Comparison of ENCODE assay signal across 21 cellular contexts in the genomic region with DNA sequence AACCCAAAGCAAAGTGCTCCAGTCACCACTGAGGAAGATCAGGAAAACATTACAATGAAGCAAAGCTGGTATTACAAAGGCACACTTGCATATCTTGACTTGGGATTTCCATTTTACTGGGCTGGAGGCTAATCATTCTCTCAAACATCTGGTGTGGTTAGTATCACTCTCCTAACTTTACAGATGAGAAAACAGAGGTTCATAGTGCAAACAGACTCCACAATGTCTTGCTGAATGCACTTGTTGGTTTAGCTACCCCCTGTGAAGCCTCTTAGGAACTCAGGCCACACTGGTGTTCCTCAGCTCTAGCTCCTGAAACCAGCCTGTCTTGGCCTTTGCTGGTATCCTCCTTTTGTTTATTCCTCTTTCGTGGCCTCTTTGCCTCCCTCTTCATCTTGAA. TPM values are rescaled to one million over a fixed set of nuclear protein-coding genes. Genes with fewer than 3 reads are reported as not detected.
DNase-seq lines count a peak whose midpoint lies in the region; ATAC-seq and TF ChIP-seq lines count a peak whose summit lies in the region.
"Had no signal": no experiment of that assay in that cellular context is flagged by ENCODE, and none has a peak within 500 bp of the region (broad histone marks: within the 10 kb centered on the region; RNA-seq: fewer than 3 reads in every experiment).

No MANE protein-coding gene starts in this region.

- H3K4me3 ChIP-seq in endodermal cell (ENCODE audit: low read length), result peak overlapping the region; percentile 49
- no peak overlapping the region for H3K4me3 ChIP-seq in lower leg skin (ENCODE audit: low read depth, poor library complexity, severe bottlenecking)
- H3K4me3 ChIP-seq in mesendoderm (ENCODE audit: low read length), result no peak overlapping the region
- H3K4me3 ChIP-seq: esophagus muscularis mucosa, testis had no signal

- intact Hi-C loops in lower leg skin (cut with DNase I; ENCODE audit: low total_unique reads), result no loop called here

- H3K23ac ChIP-seq in mesendoderm (ENCODE audit: low read length), result no peak overlapping the region

- no peaks in the 10 kb centered on the region for H3K79me1 ChIP-seq in mesendoderm (ENCODE audit: low read length)

- H3K27ac ChIP-seq in endodermal cell (ENCODE audit: low read depth, low read length), result no peak overlapping the region
- H3K27ac ChIP-seq in mesendoderm (ENCODE audit: low read depth, low read length), result no peak overlapping the region
- H3K27ac ChIP-seq: esophagus muscularis mucosa, testis had no signal

- H2BK120ac ChIP-seq in mesendoderm (ENCODE audit: low read depth, low read length), result no peak overlapping the region

- no peak overlapping the region for H4K8ac ChIP-seq in mesendoderm (ENCODE audit: low read depth, low read length)

- no peaks in the 10 kb centered on the region for H3K9me3 Mint-ChIP-seq in endodermal cell
- H3K9me3 Mint-ChIP-seq: activated CD4-positive, alpha-beta T cell treated with anti-CD3 and anti-CD28 coated beads, Interleukin-2, amount 10 ng/mL, durations not matched to agents 24 days and 14 days had no signal

- H3K36me3 ChIP-seq in endodermal cell (ENCODE audit: control insufficient read depth, insufficient read depth, low read length) (no peaks in the 10 kb centered on the region), mesendoderm (ENCODE audit: control insufficient read depth, insufficient read depth, low read length) (no peaks in the 10 kb centered on the region)
- H3K36me3 ChIP-seq: esophagus muscularis mucosa had no signal

- H2BK15ac ChIP-seq in mesendoderm (replicated peaks; ENCODE audit: low read depth), result no peak overlapping the region

- no peak for TF ChIP-seq POLR2A in lower leg skin (IDR thresholded peaks at IDR 0.05)

- WGBS in endodermal cell (ENCODE audit: insufficient coverage in 1 of 2, insufficient read length in 1 of 2), 2 experiments, result 57 to 88% methylated on average over 1 of the region's 1 CpG
- WGBS in lower leg skin, 2 donors, result 91 to 97% methylated on average over 1 of the region's 1 CpG
- no CpG with 5 or more reads among the region's 1 CpG for WGBS in mesendoderm (ENCODE audit: extremely low coverage, insufficient coverage, low lambda C conversion rate)

- no peak overlapping the region for H2BK5ac ChIP-seq in mesendoderm (ENCODE audit: low read length)

- no peaks in the 10 kb centered on the region for H3K27me3 Mint-ChIP-seq in endodermal cell (ENCODE audit: insufficient read depth)
- H3K27me3 Mint-ChIP-seq: activated naive CD8-positive, alpha-beta T cell had no signal

- H3K4me2 ChIP-seq in mesendoderm (ENCODE audit: low read length), result no peak overlapping the region

- ATAC-seq in GM19043 (IDR thresholded peaks at IDR 0.05; ENCODE audit: low read depth, unreplicated experiment) (peak; percentile 85), GM21825 (IDR thresholded peaks at IDR 0.05; ENCODE audit: unreplicated experiment) (peak; percentile 76), HG03135 (IDR thresholded peaks at IDR 0.05; ENCODE audit: unreplicated experiment) (peak; percentile 57), GM19328 (IDR thresholded peaks at IDR 0.05; ENCODE audit: unreplicated experiment) (no peak)

- H3K56ac ChIP-seq in mesendoderm (ENCODE audit: low read length), result no peak overlapping the region

- H3K79me2 ChIP-seq in mesendoderm (ENCODE audit: control insufficient read depth, insufficient read depth, low read length), result no peaks in the 10 kb centered on the region

- no peak overlapping the region for H3K18ac ChIP-seq in mesendoderm (ENCODE audit: low read length)

- H3K27ac Mint-ChIP-seq in endodermal cell, result no peak overlapping the region
- H3K27ac Mint-ChIP-seq: activated CD4-positive, alpha-beta T cell treated with anti-CD3 and anti-CD28 coated beads, Interleukin-2, amount 10 ng/mL, durations not matched to agents 24 days and 14 days; activated naive CD8-positive, alpha-beta T cell; B cell had no signal

- no peaks in the 10 kb centered on the region for H3K9me3 ChIP-seq in endodermal cell (ENCODE audit: control insufficient read depth, low read length)
- H3K9me3 ChIP-seq: esophagus muscularis mucosa, testis had no signal

- DNase-seq in endodermal cell (no peak), lower leg skin (ENCODE audit: low spot score in 2 of 2) (no peak), DMS 273 (lab: John Stamatoyannopoulos, UW; ENCODE audit: unreplicated experiment) (no peak), mesendoderm (no peak)
- DNase-seq: activated CD4-positive, alpha-beta T cell treated with anti-CD3 and anti-CD28 coated beads, Interleukin-2, amount 10 ng/mL, durations not matched to agents 24 days and 14 days; GDM1; head of caudate nucleus; kidney; midbrain; NCI-H510A; nucleus accumbens; stimulated activated CD8-positive, alpha-beta memory T cell treated with anti-CD3 and anti-CD28 coated beads, Interleukin-4, amount 100 ng/mL, for 48 hours; T-helper 9 cell; testis had no signal

- no peaks in the 10 kb centered on the region for H3K36me3 Mint-ChIP-seq in endodermal cell (ENCODE audit: low read depth)
- H3K36me3 Mint-ChIP-seq: activated naive CD8-positive, alpha-beta T cell had no signal

- no peak overlapping the region for H3K4me3 Mint-ChIP-seq in endodermal cell
- H3K4me3 Mint-ChIP-seq: activated CD4-positive, alpha-beta T cell treated with anti-CD3 and anti-CD28 coated beads, Interleukin-2, amount 10 ng/mL, durations not matched to agents 24 days and 14 days; activated naive CD8-positive, alpha-beta T cell; B cell had no signal

- no peaks in the 10 kb centered on the region for H3K27me3 ChIP-seq in endodermal cell (ENCODE audit: control insufficient read depth, insufficient read depth, low read length, poor library complexity, severe bottlenecking)
- no peaks in the 10 kb centered on the region for H3K27me3 ChIP-seq in mesendoderm (ENCODE audit: insufficient read depth, low read length, poor library complexity)
- H3K27me3 ChIP-seq: esophagus muscularis mucosa, testis had no signal

- H3K4me1 ChIP-seq in endodermal cell (ENCODE audit: control insufficient read depth, insufficient read depth, low read length) (peaks cover 27% of the 10 kb centered on the region), mesendoderm (ENCODE audit: control insufficient read depth, low read depth, low read length) (peaks cover 12% of the 10 kb centered on the region)
- H3K4me1 ChIP-seq: esophagus muscularis mucosa, testis had no signal

- H3K4me1 Mint-ChIP-seq in endodermal cell, result peaks cover 45% of the 10 kb centered on the region
- H3K4me1 Mint-ChIP-seq: activated CD4-positive, alpha-beta T cell treated with anti-CD3 and anti-CD28 coated beads, Interleukin-2, amount 10 ng/mL, durations not matched to agents 24 days and 14 days; B cell had no signal

- TF ChIP-seq CTCF in endodermal cell (conservative IDR thresholded peaks at IDR 0.05) (no peak), lower leg skin (IDR thresholded peaks at IDR 0.05) (no peak)

- H4K5ac ChIP-seq in mesendoderm (ENCODE audit: low read length), result no peak overlapping the region

- H2AK5ac ChIP-seq in mesendoderm (ENCODE audit: low read length), result no peak overlapping the region

- H3K9ac ChIP-seq in endodermal cell (ENCODE audit: extremely low read depth, low read length, poor library complexity, severe bottlenecking) (no peak overlapping the region), mesendoderm (ENCODE audit: low read length) (no peak overlapping the region)

- H3K4ac ChIP-seq in mesendoderm (ENCODE audit: low read depth, low read length), result no peak overlapping the region

RNA-seq across cellular contexts. Expression of a gene that starts 29.5 kb away (rescaled TPM):
- total RNA-seq in endodermal cell (100 to 1,000 TPM in 1 of 2 donors, 10 to 100 TPM in 1; 97.8 to 105 TPM), lower leg skin (100 to 1,000 TPM in 1 of 4 donors, 10 to 100 TPM in 3; 43.3 to 102 (median 65.1) TPM)
- polyA plus RNA-seq in endodermal cell (2013, experiment 1 of 2), result 49.3 TPM
- 44.8 TPM for polyA plus RNA-seq in endodermal cell (2013, experiment 2 of 2)
- 20.8 TPM for polyA plus RNA-seq in mesendoderm (2013, experiment 1 of 2)
- polyA plus RNA-seq in mesendoderm (2013, experiment 2 of 2), result 20.0 TPM
